ENCODE assay signal across 21 cellular contexts in genomic region chr1:30038134-30039025, GRCh38.
"Had no signal": no experiment of that assay in that cellular context is flagged by ENCODE, and none has a peak within 500 bp of the region (broad histone marks: within the 10 kb centered on the region; RNA-seq: fewer than 3 reads in every experiment).

No MANE protein-coding gene starts in this region.

- H3K9me3 ChIP-seq: ovary, prostate gland, thyroid gland had no signal

- H3K27me3 Mint-ChIP-seq: dendritic cell treated with granulocyte-macrophage colony-stimulating factor and Interleukin-4, amounts not matched to agents 40 ng/mL and 50 ng/mL, for 4 days had no signal

- H3K27ac ChIP-seq: ovary, prostate gland, thyroid gland had no signal

- H3K36me3 ChIP-seq: ovary, prostate gland, thyroid gland had no signal

- H3K4me3 ChIP-seq: ovary, prostate gland, thyroid gland had no signal

- H3K36me3 Mint-ChIP-seq: activated naive CD4-positive, alpha-beta T cell treated with anti-CD3 and anti-CD28 coated beads, Interleukin-2, amount 10 ng/mL, durations not matched to agents 7 days and 5 days; brain; memory B cell had no signal

- H3K27me3 ChIP-seq: ovary, thyroid gland had no signal

- H3K27ac Mint-ChIP-seq: activated naive CD4-positive, alpha-beta T cell treated with anti-CD3 and anti-CD28 coated beads, Interleukin-2, amount 10 ng/mL, durations not matched to agents 7 days and 5 days; brain; dendritic cell treated with granulocyte-macrophage colony-stimulating factor and Interleukin-4, amounts not matched to agents 40 ng/mL and 50 ng/mL, for 4 days; memory B cell; stimulated activated naive CD8-positive, alpha-beta T cell treated with anti-CD3 and anti-CD28 coated beads, Interleukin-15, Interleukin-2, amounts not matched to agents 100 ng/mL and 50 ng/mL, for 24 hours; T-helper 1 cell treated with Interleukin-12 subunit alpha and Interleukin-12 subunit beta and Interleukin-4 antibody, amounts not matched to agents 30 μg/mL and 1 μg/mL, for 36 hours; WTC11 had no signal

- H3K4me1 Mint-ChIP-seq: activated naive CD4-positive, alpha-beta T cell treated with anti-CD3 and anti-CD28 coated beads, Interleukin-2, amount 10 ng/mL, durations not matched to agents 7 days and 5 days; brain; memory B cell had no signal

- H3K4me3 Mint-ChIP-seq: activated naive CD4-positive, alpha-beta T cell treated with anti-CD3 and anti-CD28 coated beads, Interleukin-2, amount 10 ng/mL, durations not matched to agents 7 days and 5 days; brain; dendritic cell treated with granulocyte-macrophage colony-stimulating factor and Interleukin-4, amounts not matched to agents 40 ng/mL and 50 ng/mL, for 4 days; memory B cell; stimulated activated naive CD8-positive, alpha-beta T cell treated with anti-CD3 and anti-CD28 coated beads, Interleukin-15, Interleukin-2, amounts not matched to agents 100 ng/mL and 50 ng/mL, for 24 hours; T-helper 1 cell treated with Interleukin-12 subunit alpha and Interleukin-12 subunit beta and Interleukin-4 antibody, amounts not matched to agents 30 μg/mL and 1 μg/mL, for 36 hours; WTC11 had no signal

- DNase-seq: activated effector memory CD4-positive, alpha-beta T cell treated with anti-CD3 and anti-CD28 coated beads, Interleukin-2, amount 50 U/mL, for 16 hours; activated naive CD4-positive, alpha-beta T cell treated with anti-CD3 and anti-CD28 coated beads, Interleukin-2, amount 10 ng/mL, durations not matched to agents 7 days and 5 days; activated T-cell treated with anti-CD3 and anti-CD28 coated beads for 4 hours; anterior cingulate cortex; effector memory CD4-positive, alpha-beta T cell; glutamatergic neuron; hippocampal formation; left ventricle myocardium superior; ovary; stimulated activated CD4-positive, alpha-beta T cell treated with anti-CD3 and anti-CD28 coated beads, Interleukin-1b, Interleukin-23, amount 100 ng/mL, for 48 hours; substantia nigra; T1000; thyroid gland had no signal

- H3K9me3 Mint-ChIP-seq: dendritic cell treated with granulocyte-macrophage colony-stimulating factor and Interleukin-4, amounts not matched to agents 40 ng/mL and 50 ng/mL, for 4 days; stimulated activated naive CD8-positive, alpha-beta T cell treated with anti-CD3 and anti-CD28 coated beads, Interleukin-15, Interleukin-2, amounts not matched to agents 100 ng/mL and 50 ng/mL, for 24 hours; T-helper 1 cell treated with Interleukin-12 subunit alpha and Interleukin-12 subunit beta and Interleukin-4 antibody, amounts not matched to agents 30 μg/mL and 1 μg/mL, for 36 hours had no signal

- ATAC-seq: esophagus mucosa, left ventricle myocardium superior, WTC11 had no signal

- H3K4me1 ChIP-seq: prostate gland, thyroid gland had no signal
